Comparison of ENCODE assay signal across 9 cellular contexts in the genomic region with DNA sequence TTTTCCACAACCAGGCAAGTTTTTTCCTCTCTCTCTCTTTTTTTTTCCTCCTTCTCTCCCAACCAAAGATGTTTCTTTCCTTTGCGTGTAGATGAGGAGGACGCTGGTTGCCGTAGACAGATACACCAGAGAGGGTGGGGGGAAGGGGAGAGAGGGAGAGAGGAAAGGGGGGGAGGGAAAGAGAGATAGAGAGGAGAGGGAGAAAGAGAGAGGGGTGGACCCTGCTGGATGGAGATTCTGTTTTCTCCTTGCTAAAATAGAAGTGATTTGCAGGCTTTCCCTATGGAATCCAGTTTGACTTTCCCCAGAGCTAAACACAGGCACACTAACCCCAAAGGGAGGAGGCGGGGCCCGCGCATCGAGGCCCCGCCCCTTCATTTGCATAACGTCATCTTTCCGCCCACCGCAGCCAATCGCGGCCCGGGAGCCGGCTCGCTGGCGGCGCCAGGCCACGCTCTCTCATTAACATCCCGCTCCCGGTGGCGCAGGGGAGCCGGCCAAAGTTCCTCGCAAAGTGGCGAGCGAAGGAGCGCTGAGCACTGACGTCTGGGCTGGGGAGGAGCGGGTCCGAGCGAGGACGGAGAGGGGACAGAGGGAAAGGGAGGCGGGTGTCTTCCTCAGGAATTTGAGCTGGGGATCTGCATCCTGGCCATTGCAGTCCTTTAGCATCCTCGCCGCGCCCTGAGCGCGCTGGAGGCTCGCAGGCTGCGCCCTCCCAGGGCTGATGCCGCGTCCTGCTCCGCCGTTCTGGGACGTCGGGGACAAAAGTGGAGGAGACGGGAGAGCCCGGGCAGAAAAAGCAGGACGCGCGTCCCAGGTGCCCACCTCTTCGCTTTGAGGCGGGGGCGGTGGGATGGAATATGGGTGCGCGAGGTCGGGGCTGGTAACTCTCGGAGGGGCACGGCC. TPM values are rescaled to one million over a fixed set of nuclear protein-coding genes. Genes with fewer than 3 reads are reported as not detected.
DNase-seq lines count a peak whose midpoint lies in the region; ATAC-seq and TF ChIP-seq lines count a peak whose summit lies in the region.
"Had no signal": no experiment of that assay in that cellular context is flagged by ENCODE, and none has a peak within 500 bp of the region (broad histone marks: within the 10 kb centered on the region; RNA-seq: fewer than 3 reads in every experiment).

No MANE protein-coding gene starts in this region.

- peak; percentile 67 to 82 (median 77) for DNase-seq in CD4-positive, CD25-positive, alpha-beta regulatory T cell
- DNase-seq in NOMO-1 treated with dmso at 0.1 percent for 144 hours (lab: John Stamatoyannopoulos, UW; ENCODE audit: unreplicated experiment) (peak; percentile 85), fibroblast of peridontal ligament (ENCODE audit: extremely low read depth) (peak; percentile 97)
- peak; percentile 84 for DNase-seq in activated T-helper 1 cell treated with anti-CD3 and anti-CD28 coated beads, Interleukin-12 subunit alpha, Interleukin-12 subunit beta, Interleukin-2, Interleukin-4 antibody, amounts not matched to agents 30 ng/mL and 10 ng/mL and 1 ng/mL, durations not matched to agents 14 hours and 24 hours and 36 hours (ENCODE audit: low spot score)
- DNase-seq in stimulated activated naive CD4-positive, alpha-beta T cell (lab: John Stamatoyannopoulos, UW), result peak; percentile 72 to 86 (median 82)

- H3K4me3 ChIP-seq in CD4-positive, CD25-positive, alpha-beta regulatory T cell (ENCODE audit: low read depth, low read length), result peak overlapping the region; percentile 71

- no peak overlapping the region for H3K27ac ChIP-seq in CD4-positive, CD25-positive, alpha-beta regulatory T cell (ENCODE audit: insufficient read depth, low read length, poor library complexity, severe bottlenecking)

- H3K36me3 ChIP-seq in CD4-positive, CD25-positive, alpha-beta regulatory T cell (ENCODE audit: control insufficient read depth, insufficient read depth, low read length), result no peaks in the 10 kb centered on the region

- H3K27ac Mint-ChIP-seq in CD4-positive, CD25-positive, alpha-beta regulatory T cell, result peak overlapping the region; percentile 15 to 77 (median 24)
- peak overlapping the region; percentile 51 for H3K27ac Mint-ChIP-seq in activated T-helper 1 cell treated with anti-CD3 and anti-CD28 coated beads, Interleukin-12 subunit alpha, Interleukin-12 subunit beta, Interleukin-2, Interleukin-4 antibody, amounts not matched to agents 30 ng/mL and 10 ng/mL and 1 ng/mL, durations not matched to agents 14 hours and 24 hours and 36 hours
- H3K27ac Mint-ChIP-seq in nephron, result peak overlapping the region; percentile 98 to 99 (median 98)

- H3K27me3 Mint-ChIP-seq in CD4-positive, CD25-positive, alpha-beta regulatory T cell, result peaks cover 91% of the 10 kb centered on the region
- H3K27me3 Mint-ChIP-seq in activated T-helper 1 cell treated with anti-CD3 and anti-CD28 coated beads, Interleukin-12 subunit alpha, Interleukin-12 subunit beta, Interleukin-2, Interleukin-4 antibody, amounts not matched to agents 30 ng/mL and 10 ng/mL and 1 ng/mL, durations not matched to agents 14 hours and 24 hours and 36 hours (ENCODE audit: insufficient read depth), result peaks cover 80% of the 10 kb centered on the region
- H3K27me3 Mint-ChIP-seq in nephron (ENCODE audit: low read depth), result peaks cover 100% of the 10 kb centered on the region

- H3K4me1 ChIP-seq in CD4-positive, CD25-positive, alpha-beta regulatory T cell (ENCODE audit: control insufficient read depth, insufficient read depth, low read length, poor library complexity, severe bottlenecking), result peaks cover 43% of the 10 kb centered on the region

- H3K9me3 ChIP-seq in CD4-positive, CD25-positive, alpha-beta regulatory T cell (ENCODE audit: control insufficient read depth in 2 of 2, low read length in 2 of 2), result no peaks in the 10 kb centered on the region

- H3K36me3 Mint-ChIP-seq in CD4-positive, CD25-positive, alpha-beta regulatory T cell, result no peaks in the 10 kb centered on the region
- no peaks in the 10 kb centered on the region for H3K36me3 Mint-ChIP-seq in activated T-helper 1 cell treated with anti-CD3 and anti-CD28 coated beads, Interleukin-12 subunit alpha, Interleukin-12 subunit beta, Interleukin-2, Interleukin-4 antibody, amounts not matched to agents 30 ng/mL and 10 ng/mL and 1 ng/mL, durations not matched to agents 14 hours and 24 hours and 36 hours (ENCODE audit: low read depth)
- peaks cover 12% of the 10 kb centered on the region for H3K36me3 Mint-ChIP-seq in nephron (ENCODE audit: low read depth)

- peaks cover 37% of the 10 kb centered on the region for H3K27me3 ChIP-seq in CD4-positive, CD25-positive, alpha-beta regulatory T cell (ENCODE audit: control insufficient read depth, insufficient read depth, low read length)

- H3K4me3 Mint-ChIP-seq in CD4-positive, CD25-positive, alpha-beta regulatory T cell, result peak overlapping the region; percentile 88 to 92 (median 90)
- H3K4me3 Mint-ChIP-seq in activated T-helper 1 cell treated with anti-CD3 and anti-CD28 coated beads, Interleukin-12 subunit alpha, Interleukin-12 subunit beta, Interleukin-2, Interleukin-4 antibody, amounts not matched to agents 30 ng/mL and 10 ng/mL and 1 ng/mL, durations not matched to agents 14 hours and 24 hours and 36 hours, result peak overlapping the region; percentile 86
- peak overlapping the region; percentile 89 to 93 (median 90) for H3K4me3 Mint-ChIP-seq in nephron

- peak; percentile 68 to 79 for ATAC-seq in CD4-positive, CD25-positive, alpha-beta regulatory T cell (ENCODE audit: low read depth in 2 of 2)
- ATAC-seq in GM19452 (IDR thresholded peaks at IDR 0.05; ENCODE audit: unreplicated experiment), result peak; percentile 57
- ATAC-seq in HG03565 (IDR thresholded peaks at IDR 0.05; ENCODE audit: unreplicated experiment), result peak; percentile 51

- peaks cover 0 to 7% (median 0%) of the 10 kb centered on the region in 7 donors for H3K9me3 Mint-ChIP-seq in CD4-positive, CD25-positive, alpha-beta regulatory T cell
- no peaks in the 10 kb centered on the region for H3K9me3 Mint-ChIP-seq in activated T-helper 1 cell treated with anti-CD3 and anti-CD28 coated beads, Interleukin-12 subunit alpha, Interleukin-12 subunit beta, Interleukin-2, Interleukin-4 antibody, amounts not matched to agents 30 ng/mL and 10 ng/mL and 1 ng/mL, durations not matched to agents 14 hours and 24 hours and 36 hours
- H3K9me3 Mint-ChIP-seq in nephron, result no peaks in the 10 kb centered on the region

- intact Hi-C loops in activated T-helper 1 cell treated with anti-CD3 and anti-CD28 coated beads, Interleukin-12 subunit alpha, Interleukin-12 subunit beta, Interleukin-2, Interleukin-4 antibody, amounts not matched to agents 30 ng/mL and 10 ng/mL and 1 ng/mL, durations not matched to agents 14 hours and 24 hours and 36 hours (cut with micrococcal nuclease), result loop anchor here (1.0 to 10.0 kb wide), 4 partner anchors 280 to 663 kb away; no protein-coding TSS in a partner anchor

- TF ChIP-seq CTCF in nephron (IDR thresholded peaks at IDR 0.05; ENCODE audit: unreplicated experiment in 3 of 3), result no peak

- H3K4me1 Mint-ChIP-seq in CD4-positive, CD25-positive, alpha-beta regulatory T cell, result peaks cover 5 to 58% (median 27%) of the 10 kb centered on the region in 4 donors
- peaks cover 34% of the 10 kb centered on the region for H3K4me1 Mint-ChIP-seq in activated T-helper 1 cell treated with anti-CD3 and anti-CD28 coated beads, Interleukin-12 subunit alpha, Interleukin-12 subunit beta, Interleukin-2, Interleukin-4 antibody, amounts not matched to agents 30 ng/mL and 10 ng/mL and 1 ng/mL, durations not matched to agents 14 hours and 24 hours and 36 hours (ENCODE audit: low read depth)
- H3K4me1 Mint-ChIP-seq in nephron, result peaks cover 48% of the 10 kb centered on the region

RNA-seq across cellular contexts. Expression of a gene that starts 0.6 kb away (rescaled TPM):
- total RNA-seq in CD4-positive, CD25-positive, alpha-beta regulatory T cell, result 0.64 TPM
- polyA plus RNA-seq in CD4-positive, CD25-positive, alpha-beta regulatory T cell, result under 1 TPM in 2 of 4 donors, not detected in 2; 0.23 to 0.29 TPM
- total RNA-seq in activated T-helper 1 cell treated with anti-CD3 and anti-CD28 coated beads, Interleukin-12 subunit alpha, Interleukin-12 subunit beta, Interleukin-2, Interleukin-4 antibody, amounts not matched to agents 30 ng/mL and 10 ng/mL and 1 ng/mL, durations not matched to agents 14 hours and 24 hours and 36 hours, result not detected in 2 replicates
- total RNA-seq: activated CD8-positive, alpha-beta memory T cell treated with anti-CD3 and anti-CD28 coated beads for 36 hours had no signal

Comparison
In these comparisons a context has a peak if more than half of its experiments do, and no peak if none do; other contexts are left out.
1. H3K27ac Mint-ChIP-seq: peak in every context shown above with its lines; median percentile 98 in nephron; 51 in activated T-helper 1 cell treated with anti-CD3 and anti-CD28 coated beads, Interleukin-12 subunit alpha, Interleukin-12 subunit beta, Interleukin-2, Interleukin-4 antibody, amounts not matched to agents 30 ng/mL and 10 ng/mL and 1 ng/mL, durations not matched to agents 14 hours and 24 hours and 36 hours; 24 in CD4-positive, CD25-positive, alpha-beta regulatory T cell.